In genomic region chr3:127339016-127339415, GRCh38 we compare ENCODE assay signal across 17 cellular contexts. TPM values are rescaled to one million over a fixed set of nuclear protein-coding genes. Genes with fewer than 3 reads are reported as not detected.
DNase-seq lines count a peak whose midpoint lies in the region; ATAC-seq, FAIRE-seq and TF ChIP-seq lines count a peak whose summit lies in the region.
"Had no signal": no experiment of that assay in that cellular context is flagged by ENCODE, and none has a peak within 500 bp of the region (broad histone marks: within the 10 kb centered on the region; RNA-seq: fewer than 3 reads in every experiment).

No MANE protein-coding gene starts in this region.

- no peaks in the 10 kb centered on the region for H3K79me2 ChIP-seq in HepG2 (ENCODE audit: insufficient read depth, low read length)

- no peak overlapping the region for H3K23ac ChIP-seq in neuronal stem cell (ENCODE audit: low read depth, low read length, poor library complexity)

- no peak overlapping the region for H3K4me3 ChIP-seq in HepG2 (replicated peaks in 1 of 3; ENCODE audit: insufficient read depth in 1 of 3, low read depth in 2 of 3, low read length in 3 of 3)
- no peak overlapping the region for H3K4me3 ChIP-seq in right lobe of liver
- H3K4me3 ChIP-seq in esophagus muscularis mucosa = no peak overlapping the region
- H3K4me3 ChIP-seq in neuronal stem cell (ENCODE audit: low read length in 2 of 2) = no peak overlapping the region

- H3K36me3 ChIP-seq in HepG2 (replicated peaks in 1 of 2; ENCODE audit: control insufficient read depth in 1 of 2, insufficient read depth in 2 of 2, low read length in 2 of 2) (no peaks in the 10 kb centered on the region), right lobe of liver (no peaks in the 10 kb centered on the region), esophagus muscularis mucosa (no peaks in the 10 kb centered on the region), neuronal stem cell (replicated peaks in 1 of 2; ENCODE audit: control insufficient read depth in 2 of 2, insufficient read depth in 2 of 2, low read length in 2 of 2) (no peaks in the 10 kb centered on the region)

- TF ChIP-seq EP300 in HepG2 (IDR thresholded peaks at IDR 0.05; ENCODE audit: low read depth in 2 of 2, low read length in 2 of 2) = no peak
- TF ChIP-seq EP300 in HepG2 (CRISPR knock-in tag; IDR thresholded peaks at IDR 0.05; ENCODE audit: borderline replicate concordance) = no peak
- TF ChIP-seq EP300 in esophagus muscularis mucosa (IDR thresholded peaks at IDR 0.05) = no peak

- no TSS peak for BruUV-seq in HepG2 (replicated peaks; lab: Mats Ljungman, UMichigan)

- TF ChIP-seq POLR2A in HepG2 (IDR thresholded peaks at IDR 0.05; ENCODE audit: insufficient read depth in 1 of 2, low read depth in 2 of 2, low read length in 2 of 2) (no peak), right lobe of liver (IDR thresholded peaks at IDR 0.05) (no peak), esophagus muscularis mucosa (IDR thresholded peaks at IDR 0.05; ENCODE audit: low read depth) (no peak), erythroblast (IDR thresholded peaks at IDR 0.05; ENCODE audit: low read length) (no peak)

- in situ Hi-C loops in HepG2 (cut with HindIII; ENCODE audit: extremely low pct_ligation_motif_present, low pct_unique_long_range_greater_than_20kb) = no loop called here

- H3K27ac ChIP-seq in HepG2 (ENCODE audit: extremely low read length, insufficient read depth, low read length) = no peak overlapping the region
- no peak overlapping the region for H3K27ac ChIP-seq in right lobe of liver
- no peak overlapping the region for H3K27ac ChIP-seq in esophagus muscularis mucosa (replicated peaks in 1 of 4)
- no peak overlapping the region for H3K27ac ChIP-seq in neuronal stem cell (replicated peaks; ENCODE audit: low read length)
- H3K27ac ChIP-seq: 22Rv1 had no signal

- H3K4me1 ChIP-seq in HepG2 (ENCODE audit: insufficient read depth, low read length) = peaks cover 8% of the 10 kb centered on the region
- H3K4me1 ChIP-seq in right lobe of liver = no peaks in the 10 kb centered on the region
- peaks cover 0 to 9% (median 3%) of the 10 kb centered on the region in 4 donors for H3K4me1 ChIP-seq in esophagus muscularis mucosa
- no peaks in the 10 kb centered on the region for H3K4me1 ChIP-seq in neuronal stem cell (ENCODE audit: control insufficient read depth in 2 of 2, insufficient read depth in 1 of 2, low read depth in 1 of 2, low read length in 2 of 2)

- intact Hi-C loops in HepG2 (cut with micrococcal nuclease; ENCODE audit: unreplicated experiment) (no loop called here), right lobe of liver (cut with DNase I) (no loop called here), esophagus muscularis mucosa (cut with DNase I) (no loop called here)

- 40% methylated on average over 3 of the region's 3 CpGs for WGBS in HepG2 (ENCODE audit: low lambda C conversion rate)
- 45% methylated on average over 3 of the region's 3 CpGs for WGBS in right lobe of liver (ENCODE audit: insufficient coverage, low coverage, low lambda C conversion rate, missing lambda C conversion rate)
- WGBS in esophagus muscularis mucosa = 84% methylated on average over 3 of the region's 3 CpGs
- WGBS in neuronal stem cell (ENCODE audit: extremely low coverage in 2 of 2, insufficient read length in 2 of 2, insufficient replicate concordance in 1 of 2), 2 donors = no CpG with 5 or more reads among the region's 3 CpGs

- DNase-seq in HepG2 (ENCODE audit: low spot score) (no peak), right lobe of liver (no peak), esophagus muscularis mucosa (ENCODE audit: extremely low spot score) (peak; percentile 24), neuronal stem cell (ENCODE audit: low spot score) (no peak), erythroblast (lab: John Stamatoyannopoulos, UW) (no peak)
- no peak for DNase-seq in activated effector memory CD4-positive, alpha-beta T cell treated with anti-CD3 and anti-CD28 coated beads, Interleukin-2, amount 50 U/mL, for 16 hours
- DNase-seq: COR-L47, GF-D8, H9 had no signal

- TF ChIP-seq CTCF in HepG2 (CRISPR knock-in tag; IDR thresholded peaks at IDR 0.05) (no peak), right lobe of liver (IDR thresholded peaks at IDR 0.05) (no peak), esophagus muscularis mucosa (IDR thresholded peaks at IDR 0.05) (no peak)

- H3K27me3 ChIP-seq in HepG2 (ENCODE audit: control insufficient read depth in 1 of 2, insufficient read depth in 2 of 2, low read length in 2 of 2) (peaks cover 0 to 5% of the 10 kb centered on the region in 2 experiments; a peak in 1 of 5 replicates), right lobe of liver (peaks cover 0 to 6% of the 10 kb centered on the region in 2 donors), esophagus muscularis mucosa (peaks cover 0 to 78% (median 21%) of the 10 kb centered on the region in 4 donors), neuronal stem cell (ENCODE audit: control insufficient read depth in 3 of 3, insufficient read depth in 3 of 3, low read depth in 1 of 3, low read length in 3 of 3) (peaks cover 0 to 38% (median 0%) of the 10 kb centered on the region in 3 experiments)

- FAIRE-seq in HepG2 (lab: Jason Lieb, UNC) = no peak

- H4K8ac ChIP-seq in neuronal stem cell (ENCODE audit: low read depth, low read length) = no peak overlapping the region

- H3K4me2 ChIP-seq in HepG2 (ENCODE audit: low read depth, low read length) (no peak overlapping the region), neuronal stem cell (ENCODE audit: insufficient read depth, low read length, poor library complexity, severe bottlenecking) (no peak overlapping the region)

- H2BK5ac ChIP-seq in neuronal stem cell (ENCODE audit: low read length) = no peak overlapping the region

- no peak overlapping the region for H3K9ac ChIP-seq in HepG2 (ENCODE audit: insufficient read depth, low read depth, low read length)
- peak overlapping the region; percentile 2 for H3K9ac ChIP-seq in neuronal stem cell (ENCODE audit: low read depth, low read length, poor library complexity)

- H2BK120ac ChIP-seq in neuronal stem cell (ENCODE audit: low read depth, low read length) = no peak overlapping the region

- H3K4ac ChIP-seq in neuronal stem cell (ENCODE audit: low read length) = no peak overlapping the region

- no peak overlapping the region for H2AFZ ChIP-seq in HepG2 (ENCODE audit: low read length)
- no peak overlapping the region for H2AFZ ChIP-seq in neuronal stem cell (ENCODE audit: low read length)

- H3K9me3 ChIP-seq in HepG2 (ENCODE audit: low read length) (no peaks in the 10 kb centered on the region; the same call in 1 of the 2 replicates), right lobe of liver (peaks cover 0 to 4% (median 0%) of the 10 kb centered on the region in 4 donors), esophagus muscularis mucosa (peaks cover 0 to 9% (median 9%) of the 10 kb centered on the region in 4 donors), neuronal stem cell (replicated peaks in 1 of 2; ENCODE audit: control insufficient read depth in 2 of 2, insufficient read depth in 1 of 2, low read depth in 1 of 2, low read length in 2 of 2) (peaks cover 0 to 2% of the 10 kb centered on the region in 2 donors)

- CTCF ChIA-PET in HepG2 (lab: Yijun Ruan, JAX; ENCODE audit: low intra/inter-chr PET ratio, low total read pairs) = no interaction called here

- H3K18ac ChIP-seq in neuronal stem cell (ENCODE audit: low read length) = no peak overlapping the region

- peak overlapping the region; percentile 26 for H2BK12ac ChIP-seq in neuronal stem cell (ENCODE audit: low read length)

- H2BK15ac ChIP-seq in neuronal stem cell (ENCODE audit: low read length) = no peak overlapping the region

- ATAC-seq in HepG2 (no peak), right lobe of liver (no peak), GM21717 (IDR thresholded peaks at IDR 0.05; ENCODE audit: unreplicated experiment) (no peak)
- ATAC-seq: CD8-positive, alpha-beta T cell had no signal

- no peak overlapping the region for H4K91ac ChIP-seq in neuronal stem cell (ENCODE audit: low read depth, low read length, poor library complexity)

- no peak overlapping the region for H3K14ac ChIP-seq in neuronal stem cell (ENCODE audit: low read length)

- TF ChIP-seq RAD21 in HepG2 (CRISPR knock-in tag; IDR thresholded peaks at IDR 0.05) = no peak

- no peak overlapping the region for H2AK5ac ChIP-seq in neuronal stem cell (ENCODE audit: low read depth, low read length)

- no peaks in the 10 kb centered on the region for H4K20me1 ChIP-seq in HepG2 (ENCODE audit: insufficient read depth, low read length)

- no peaks in the 10 kb centered on the region for H3K79me1 ChIP-seq in neuronal stem cell (ENCODE audit: low read depth, low read length)

- POLR2A ChIA-PET in HepG2 (lab: Yijun Ruan, JAX) = no interaction called here

TF ChIP-seq in HepG2, 621 proteins besides CTCF, POLR2A, EP300 and RAD21 (continues in another document):
- TF ChIP-seq ZNF773 (CRISPR knock-in tag; IDR thresholded peaks at IDR 0.05; ENCODE audit: borderline replicate concordance) = no peak

RNA-seq across cellular contexts. Expression of gene PRR20G, which starts 51.2 kb away (rescaled TPM):
- total RNA-seq in HepG2 (2016; rRNA removed; fragmentation: Illumina TruSeq; extraction: Trizol) = not detected in 2 replicates
- not detected in 2 replicates for total RNA-seq in HepG2 (2016; cell fraction: cytosol; rRNA removed; fragmentation: Illumina TruSeq; extraction: Trizol; ENCODE audit: low read depth)
- total RNA-seq in HepG2 (2016; cell fraction: insoluble cytoplasmic fraction; rRNA removed; fragmentation: Illumina TruSeq; extraction: Trizol) = not detected in 2 replicates
- total RNA-seq in HepG2 (2016; cell fraction: membrane; rRNA removed; fragmentation: Illumina TruSeq; extraction: Trizol) = not detected in 2 replicates
- not detected in 2 replicates for total RNA-seq in HepG2 (2016; cell fraction: nucleus; rRNA removed; fragmentation: Illumina TruSeq; extraction: Trizol)
- not detected in 2 replicates for polyA plus RNA-seq in HepG2 (2011; rRNA removed)
- not detected in 2 replicates for polyA plus RNA-seq in HepG2 (2011; cell fraction: cytosol; rRNA removed)
- polyA plus RNA-seq in HepG2 (2011; cell fraction: nucleus; rRNA removed) = not detected in 2 replicates
- not detected in 2 replicates for polyA plus RNA-seq in HepG2 (2012)
- polyA plus RNA-seq in HepG2 (2016; cell fraction: cytosol; fragmentation: Illumina TruSeq; extraction: Trizol; ENCODE audit: low read depth) = not detected in 2 replicates
- polyA plus RNA-seq in HepG2 (2016; cell fraction: insoluble cytoplasmic fraction; fragmentation: Illumina TruSeq; extraction: Trizol; ENCODE audit: low read depth) = not detected in 2 replicates
- not detected in 2 replicates for polyA plus RNA-seq in HepG2 (2016; cell fraction: membrane; fragmentation: Illumina TruSeq; extraction: Trizol; ENCODE audit: low read depth)
- polyA plus RNA-seq in HepG2 (2016; cell fraction: nucleus; fragmentation: Illumina TruSeq; extraction: Trizol; ENCODE audit: insufficient read depth, low read depth) = not detected in 2 replicates
- not detected in 2 replicates for polyA minus RNA-seq in HepG2 (2011; rRNA and poly(A)+ RNA removed; ENCODE audit: low replicate concordance)
- not detected in 2 replicates for polyA minus RNA-seq in HepG2 (2011; cell fraction: cytosol; rRNA and poly(A)+ RNA removed)
- polyA minus RNA-seq in HepG2 (2011; cell fraction: nucleus; rRNA and poly(A)+ RNA removed) = not detected in 2 replicates
- not detected for total RNA-seq in right lobe of liver
- total RNA-seq in esophagus muscularis mucosa = not detected
- not detected for polyA plus RNA-seq in neuronal stem cell (2013, experiment 1 of 2)
- polyA plus RNA-seq in neuronal stem cell (2013, experiment 2 of 2) = not detected
- total RNA-seq: A673; CD8-positive, alpha-beta T cell; GM23338; HT-29 had no signal
- polyA plus RNA-seq: BJ, CD14-positive monocyte had no signal
